12 cellular contexts compared by ENCODE assay signal in the genomic region with DNA sequence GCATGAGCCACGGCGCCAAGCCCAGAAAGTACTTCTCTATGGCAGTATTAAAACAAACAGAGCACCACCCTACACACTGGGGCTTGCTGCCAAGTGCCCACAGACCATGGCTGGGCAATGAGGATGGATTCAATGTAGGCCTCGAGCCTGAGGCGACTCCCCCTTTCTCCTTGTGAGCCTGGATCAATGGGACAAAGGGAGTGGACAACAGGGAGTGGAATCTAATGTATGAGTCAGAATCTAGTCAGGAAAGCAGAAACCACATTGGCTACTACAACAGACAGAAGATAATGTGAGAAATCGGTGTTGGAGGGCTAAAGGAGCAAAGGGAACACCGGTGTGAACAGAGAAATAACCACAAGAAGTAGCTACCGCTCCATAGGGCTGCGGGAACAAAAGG. TPM values are rescaled to one million over a fixed set of nuclear protein-coding genes. Genes with fewer than 3 reads are reported as not detected.
A peak's percentile ranks its signal among the peaks of the same experiment; 100 is the strongest.
DNase-seq lines count a peak whose midpoint lies in the region; ATAC-seq and TF ChIP-seq lines count a peak whose summit lies in the region.
"Had no signal": no experiment of that assay in that cellular context is flagged by ENCODE, and none has a peak within 500 bp of the region (broad histone marks: within the 10 kb centered on the region; RNA-seq: fewer than 3 reads in every experiment).

No MANE protein-coding gene starts in this region.

- peak overlapping the region; percentile 59; the same call in 1 of the 2 replicates for H2AFZ ChIP-seq in Loucy (ENCODE audit: low read length)

- no peaks in the 10 kb centered on the region for H3K36me3 Mint-ChIP-seq in naive thymus-derived CD8-positive, alpha-beta T cell

- H3K79me2 ChIP-seq in Loucy (ENCODE audit: insufficient read depth, low read length) = no peaks in the 10 kb centered on the region

- H3K4me2 ChIP-seq in Loucy (ENCODE audit: low read depth, low read length, poor library complexity, severe bottlenecking) = no peak overlapping the region

- POLR2A ChIA-PET in naive thymus-derived CD8-positive, alpha-beta T cell (lab: Charles Lee) = interaction anchor here (1.5 to 2.0 kb wide), 3 partner anchors 14 to 164 kb away, joined by 6 to 15 read pairs (median 9); a partner anchor contains a TSS

- no peaks in the 10 kb centered on the region for H3K9me3 ChIP-seq in Loucy (ENCODE audit: insufficient read depth, low read depth, low read length)

- TF ChIP-seq CTCF in Loucy (conservative IDR thresholded peaks at IDR 0.05; ENCODE audit: low read length) = no peak

- H3K27me3 ChIP-seq in Loucy (ENCODE audit: insufficient read depth, low read length, poor library complexity, severe bottlenecking) = no peaks in the 10 kb centered on the region

- H3K27ac Mint-ChIP-seq in naive thymus-derived CD8-positive, alpha-beta T cell = peak overlapping the region in 7 of 10 donors; percentile 0 to 61 (median 56)

- no peaks in the 10 kb centered on the region for H4K20me1 ChIP-seq in Loucy (ENCODE audit: insufficient read depth, low read length, poor library complexity, severe bottlenecking)

- ATAC-seq in naive thymus-derived CD8-positive, alpha-beta T cell = no peak
- no peak for ATAC-seq in activated CD4-positive, CD25-positive, alpha-beta regulatory T cell treated with anti-CD3 and anti-CD28 coated beads, Interleukin-2, amount 50 U/mL, for 24 hours

- no peaks in the 10 kb centered on the region for H3F3A ChIP-seq in Loucy (ENCODE audit: low read depth)

- H3K4me1 Mint-ChIP-seq in naive thymus-derived CD8-positive, alpha-beta T cell = peaks cover 21 to 40% (median 35%) of the 10 kb centered on the region in 4 donors

- no peaks in the 10 kb centered on the region for H3K27me3 Mint-ChIP-seq in naive thymus-derived CD8-positive, alpha-beta T cell

- no peaks in the 10 kb centered on the region for H3K4me1 ChIP-seq in Loucy (ENCODE audit: insufficient read depth, low read length, poor library complexity, severe bottlenecking)

- H3K9me3 Mint-ChIP-seq in naive thymus-derived CD8-positive, alpha-beta T cell = no peaks in the 10 kb centered on the region

- H3K9ac ChIP-seq in Loucy (ENCODE audit: low read depth, low read length, poor library complexity, severe bottlenecking) = no peak overlapping the region

- no peaks in the 10 kb centered on the region for H3K9me2 ChIP-seq in Loucy (replicated peaks; ENCODE audit: low read depth, low read length)

- DNase-seq in NCI-H1092 treated with DMSO at 0.1 percent for 48 hours (lab: John Stamatoyannopoulos, UW) (peak; percentile 9), NCI-H1092 (lab: John Stamatoyannopoulos, UW) (no peak), astrocyte of the hippocampus (ENCODE audit: low read depth, low spot score) (peak; percentile 71), C1 segment of cervical spinal cord (lab: John Stamatoyannopoulos, UW) (no peak), DMS79 treated with DMSO at 0.1 percent for 48 hours (lab: John Stamatoyannopoulos, UW) (no peak)
- DNase-seq in naive thymus-derived CD8-positive, alpha-beta T cell = peak in 1 of 10 donors; percentile 1
- DNase-seq: effector memory CD4-positive, alpha-beta T cell; GDM1; NCI-H345 had no signal

- H3K36me3 ChIP-seq in Loucy (ENCODE audit: insufficient read depth, low read length) = no peaks in the 10 kb centered on the region

- no peak overlapping the region for H3K4me3 ChIP-seq in Loucy (ENCODE audit: low read length, poor library complexity, severe bottlenecking)
- H3K4me3 ChIP-seq: SK-N-MC had no signal

- peak overlapping the region in 9 of 10 donors; percentile 5 to 70 (median 41) for H3K4me3 Mint-ChIP-seq in naive thymus-derived CD8-positive, alpha-beta T cell

RNA-seq across cellular contexts. Expression of a gene that starts 37.7 kb away (rescaled TPM):
- total RNA-seq in naive thymus-derived CD8-positive, alpha-beta T cell = 100 to 1,000 TPM; 110 to 127 TPM
- 100 to 1,000 TPM; 261 to 277 (median 272) TPM for polyA plus RNA-seq in naive thymus-derived CD8-positive, alpha-beta T cell

RNA-seq across cellular contexts. Expression of a gene that starts 41.8 kb away (rescaled TPM):
- total RNA-seq in naive thymus-derived CD8-positive, alpha-beta T cell = not detected
- not detected for polyA plus RNA-seq in naive thymus-derived CD8-positive, alpha-beta T cell

Comparison
In these comparisons a context has a peak if more than half of its experiments do, and no peak if none do; other contexts are left out.
1. DNase-seq: peak in NCI-H1092 treated with DMSO at 0.1 percent for 48 hours (single experiment) and astrocyte of the hippocampus (single experiment); none in NCI-H1092 (single experiment), C1 segment of cervical spinal cord (0 of 14) and DMS79 treated with DMSO at 0.1 percent for 48 hours (single experiment).